Comparison of ENCODE assay signal across 9 cellular contexts in the genomic region with DNA sequence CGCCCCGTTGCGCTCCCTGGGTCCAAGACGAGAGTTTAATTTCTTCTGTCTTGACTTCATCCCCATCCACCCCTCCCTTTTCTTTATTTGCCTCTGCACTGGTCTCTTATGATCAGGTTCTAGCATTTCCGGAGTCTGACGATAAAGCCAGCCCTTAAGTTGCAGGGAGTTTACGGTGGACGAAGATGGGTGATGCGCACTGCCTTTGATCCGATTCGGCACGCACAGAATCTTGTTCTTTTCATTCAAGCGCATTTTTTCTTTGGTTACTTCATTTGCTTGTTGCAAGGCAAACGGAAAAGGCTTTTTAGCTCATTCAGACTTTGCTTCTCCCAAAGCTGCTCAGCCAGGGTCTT. TPM values are rescaled to one million over a fixed set of nuclear protein-coding genes. Genes with fewer than 3 reads are reported as not detected.
A peak's percentile ranks its signal among the peaks of the same experiment; 100 is the strongest.
DNase-seq lines count a peak whose midpoint lies in the region; ATAC-seq and TF ChIP-seq lines count a peak whose summit lies in the region.
"Had no signal": no experiment of that assay in that cellular context is flagged by ENCODE, and none has a peak within 500 bp of the region (broad histone marks: within the 10 kb centered on the region; RNA-seq: fewer than 3 reads in every experiment).

No MANE protein-coding gene starts in this region.

- no peaks in the 10 kb centered on the region for H3K9me3 Mint-ChIP-seq in HFFc6

- no peak overlapping the region for H3K27ac ChIP-seq in ACC112 (ENCODE audit: low read depth, low read length)
- no peak overlapping the region for H3K27ac ChIP-seq in muscle layer of duodenum (ENCODE audit: low read length)

- H3K4me3 Mint-ChIP-seq in HFFc6 = peak overlapping the region; percentile 64

- ATAC-seq in HG03135 (IDR thresholded peaks at IDR 0.05; ENCODE audit: unreplicated experiment) (no peak), sciatic nerve (no peak), HG02970 (IDR thresholded peaks at IDR 0.05; ENCODE audit: low FRiP score, unreplicated experiment) (no peak)

- no peaks in the 10 kb centered on the region for H3K36me3 Mint-ChIP-seq in HFFc6 (ENCODE audit: low read depth)

- H3K4me1 Mint-ChIP-seq in HFFc6 (ENCODE audit: low read depth) = peaks cover 13% of the 10 kb centered on the region; the same call in 1 of the 2 replicates

- peak overlapping the region; percentile 58 for H2AFZ ChIP-seq in ACC112 (ENCODE audit: low read length, unreplicated experiment)

- H3K27me3 ChIP-seq in ACC112 (ENCODE audit: insufficient read depth, low read length) (peaks cover 81% of the 10 kb centered on the region), muscle layer of duodenum (ENCODE audit: low read depth, low read length) (peaks cover 20% of the 10 kb centered on the region)

- no peaks in the 10 kb centered on the region for H3K9me3 ChIP-seq in muscle layer of duodenum (ENCODE audit: control insufficient read depth in 1 of 2, low read length in 2 of 2)

- no peak for TF ChIP-seq CTCF in HFFc6 (IDR thresholded peaks at IDR 0.05)
- no peak for TF ChIP-seq CTCF in astrocyte of the spinal cord (IDR thresholded peaks at IDR 0.05; ENCODE audit: low read depth, low read length)

- H3K4me3 ChIP-seq in ACC112 (ENCODE audit: low read depth, low read length) (peak overlapping the region; percentile 74), astrocyte of the spinal cord (ENCODE audit: low read depth, low read length) (peak overlapping the region; percentile 48), muscle layer of duodenum (ENCODE audit: low read depth in 1 of 2, low read length in 2 of 2) (peak overlapping the region; percentile 49 to 90)

- no peaks in the 10 kb centered on the region for H3K36me3 ChIP-seq in ACC112 (ENCODE audit: insufficient read depth, low read length)
- no peaks in the 10 kb centered on the region for H3K36me3 ChIP-seq in muscle layer of duodenum (ENCODE audit: control insufficient read depth in 1 of 2, insufficient read depth in 2 of 2, low read length in 2 of 2)

- H3K79me2 ChIP-seq in ACC112 (ENCODE audit: control insufficient read depth, insufficient read depth, low read length, unreplicated experiment) = no peaks in the 10 kb centered on the region

- DNase-seq in HFFc6 (no peak), astrocyte of the spinal cord (ENCODE audit: low read depth, low spot score) (peak; percentile 20), sciatic nerve (ENCODE audit: low spot score) (no peak)
- no peak for DNase-seq in activated effector memory CD4-positive, alpha-beta T cell treated with Interleukin-2 at 50 U/mL for 16 hours

- in situ Hi-C loops in astrocyte of the spinal cord (cut with HindIII; ENCODE audit: low sequenced_read_pairs) = no loop called here

- H3K4me1 ChIP-seq in ACC112 (ENCODE audit: control insufficient read depth, insufficient read depth, low read length, unreplicated experiment) (peaks cover 4% of the 10 kb centered on the region), muscle layer of duodenum (ENCODE audit: control insufficient read depth in 1 of 2, insufficient read depth in 2 of 2, low read length in 2 of 2) (peaks cover 0 to 17% of the 10 kb centered on the region in 2 donors)

- H3K27me3 Mint-ChIP-seq in HFFc6 (ENCODE audit: insufficient read depth) = peaks cover 33% of the 10 kb centered on the region

- intact Hi-C loops in sciatic nerve (cut with DNase I) = no loop called here

- H3K27ac Mint-ChIP-seq in HFFc6 = no peak overlapping the region

RNA-seq across cellular contexts. Expression of gene MCTP1, which starts 0.5 kb away (rescaled TPM):
- total RNA-seq in HFFc6 (2021; fragmentation: NEBNext Ultra II Directional; extraction: Animal tissue kit (Norgen Biotek cat#: 25700)) = 1 to 10 TPM; 1.0 to 5.2 (median 3.9) TPM
- 63.1 TPM for total RNA-seq in sciatic nerve
- total RNA-seq: T-helper 2 cell treated with Interferon-gamma antibody and Interleukin-4, amounts not matched to agents 100 ng/mL and 5 ng/mL, for 36 hours had no signal

Comparison
In these comparisons a context has a peak if more than half of its experiments do, and no peak if none do; other contexts are left out.
1. RNA of gene MCTP1, which starts 0.5 kb away (total RNA-seq): 63.1 TPM in sciatic nerve (single experiment); 1.0 to 5.2 TPM in HFFc6; every median in the first group is over 10 times any median in the second.
2. Peak in every context shown above with its lines, with median percentiles within 50 percentile points of each other: H3K4me3 ChIP-seq.